Comparison of ENCODE assay signal across 14 cellular contexts in the genomic region with DNA sequence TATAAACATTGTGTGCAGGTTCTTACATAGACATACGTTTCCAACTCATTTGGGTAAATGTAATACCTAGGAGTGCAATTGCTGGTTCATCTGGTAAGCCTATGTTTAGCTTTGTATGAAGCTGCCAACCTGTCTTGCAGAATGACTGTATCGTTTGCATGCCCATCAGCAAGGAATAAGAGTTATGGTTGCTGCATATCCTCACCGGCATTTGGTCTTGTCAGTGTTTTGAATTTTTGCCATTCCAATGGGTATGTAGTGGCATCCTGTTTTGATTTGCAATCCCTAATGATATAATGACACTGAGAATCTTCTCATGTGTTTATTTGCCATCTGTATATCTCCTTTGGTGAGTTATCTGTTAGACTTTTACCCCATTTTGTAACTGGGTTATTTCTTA. TPM values are rescaled to one million over a fixed set of nuclear protein-coding genes. Genes with fewer than 3 reads are reported as not detected.
DNase-seq lines count a peak whose midpoint lies in the region; ATAC-seq and TF ChIP-seq lines count a peak whose summit lies in the region.
"Had no signal": no experiment of that assay in that cellular context is flagged by ENCODE, and none has a peak within 500 bp of the region (broad histone marks: within the 10 kb centered on the region; RNA-seq: fewer than 3 reads in every experiment).

No MANE protein-coding gene starts in this region.

- no peak for TF ChIP-seq CTCF in astrocyte of the spinal cord (IDR thresholded peaks at IDR 0.05; ENCODE audit: low read depth, low read length)
- TF ChIP-seq CTCF in foreskin keratinocyte (conservative IDR thresholded peaks at IDR 0.05): no peak

- H3K27ac ChIP-seq in foreskin keratinocyte: no peak overlapping the region
- H3K27ac ChIP-seq: heart left ventricle, skin epidermis had no signal

- H3K4me1 ChIP-seq in foreskin keratinocyte: no peaks in the 10 kb centered on the region
- H3K4me1 ChIP-seq: heart left ventricle had no signal

- DNase-seq in ACHN: peak; percentile 26
- peak; percentile 90 for DNase-seq in HS-5 (ENCODE audit: low read depth)
- peak; percentile 10 for DNase-seq in astrocyte of the spinal cord (ENCODE audit: low read depth, low spot score)
- DNase-seq in foreskin keratinocyte: peak; percentile 57 to 82
- no peak for DNase-seq in cerebellar nuclear complex (lab: John Stamatoyannopoulos, UW)
- DNase-seq in HUDEP-2 (lab: John Stamatoyannopoulos, UW; ENCODE audit: unreplicated experiment in 76 of 76): no peak
- no peak for DNase-seq in NCI-H1436 (lab: John Stamatoyannopoulos, UW)
- DNase-seq in activated effector memory CD4-positive, alpha-beta T cell treated with Interleukin-2 at 50 U/mL for 16 hours: no peak
- DNase-seq: activated CD4-positive, alpha-beta T cell treated with anti-CD3 and anti-CD28 coated beads, Interleukin-2, amount 10 ng/mL, durations not matched to agents 24 days and 14 days; caudate nucleus; heart left ventricle; kidney; NCI-H446 had no signal

- peak; percentile 46 for ATAC-seq in foreskin keratinocyte
- ATAC-seq: heart left ventricle had no signal

- in situ Hi-C loops in ACHN (cut with HindIII; ENCODE audit: low pct_ligation_motif_present, low pct_unique_long_range_greater_than_20kb, low sequenced_read_pairs) (no loop called here), astrocyte of the spinal cord (cut with HindIII; ENCODE audit: low sequenced_read_pairs) (no loop called here)

- no peak overlapping the region for H3K4me3 ChIP-seq in astrocyte of the spinal cord (ENCODE audit: low read depth, low read length)
- H3K4me3 ChIP-seq: heart left ventricle, skin epidermis had no signal

- H3K27me3 ChIP-seq in foreskin keratinocyte: no peaks in the 10 kb centered on the region
- H3K27me3 ChIP-seq: heart left ventricle had no signal

RNA-seq across cellular contexts. Expression of a gene that starts 20.7 kb away (rescaled TPM):
- total RNA-seq in foreskin keratinocyte: 5.5 and 6.9 TPM in 2 replicates
- polyA plus RNA-seq in foreskin keratinocyte: 2.4 and 2.5 TPM in 2 replicates

Comparison
In these comparisons a context has a peak if more than half of its experiments do, and no peak if none do; other contexts are left out.
1. DNase-seq: peak in ACHN (single experiment), HS-5 (single experiment), astrocyte of the spinal cord (single experiment) and foreskin keratinocyte (2 of 2); none in cerebellar nuclear complex (0 of 2), HUDEP-2 (0 of 76), NCI-H1436 (single experiment) and activated effector memory CD4-positive, alpha-beta T cell treated with Interleukin-2 at 50 U/mL for 16 hours (single experiment).